14 cellular contexts compared by ENCODE assay signal in the genomic region with DNA sequence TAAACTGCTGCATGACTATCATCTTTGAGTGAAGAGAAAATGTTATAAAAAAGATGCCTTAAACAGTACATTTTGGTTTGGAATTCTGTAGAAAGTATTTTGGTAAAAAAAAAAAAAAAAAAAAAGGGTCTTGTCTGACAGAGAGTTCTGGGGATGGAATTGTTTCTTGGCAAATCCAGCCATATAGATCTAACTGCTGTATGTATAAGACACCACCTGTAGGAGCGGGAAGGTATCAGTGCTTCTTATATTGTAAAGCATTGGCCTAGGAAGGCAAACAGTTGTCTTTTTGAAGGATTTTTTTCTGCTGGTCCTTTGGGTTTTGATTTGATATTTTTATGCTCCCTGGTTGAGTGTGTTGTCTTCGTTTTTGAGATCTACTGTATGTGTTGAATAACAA. TPM values are rescaled to one million over a fixed set of nuclear protein-coding genes. Genes with fewer than 3 reads are reported as not detected.
DNase-seq lines count a peak whose midpoint lies in the region; ATAC-seq and TF ChIP-seq lines count a peak whose summit lies in the region.
"Had no signal": no experiment of that assay in that cellular context is flagged by ENCODE, and none has a peak within 500 bp of the region (broad histone marks: within the 10 kb centered on the region; RNA-seq: fewer than 3 reads in every experiment).

No MANE protein-coding gene starts in this region.

- H3K36me3 ChIP-seq in DOHH2 (ENCODE audit: control insufficient read depth, low read length) = peaks cover 22% of the 10 kb centered on the region
- H3K36me3 ChIP-seq in stomach = no peaks in the 10 kb centered on the region
- H3K36me3 ChIP-seq in tibial nerve = no peaks in the 10 kb centered on the region
- H3K36me3 ChIP-seq: SJCRH30 had no signal

- H3K9me3 ChIP-seq in DOHH2 (ENCODE audit: control insufficient read depth, insufficient read depth, low read length) (no peaks in the 10 kb centered on the region), stomach (no peaks in the 10 kb centered on the region), tibial nerve (no peaks in the 10 kb centered on the region)
- H3K9me3 ChIP-seq: SJCRH30 had no signal

- intact Hi-C loops in stomach (cut with DNase I; ENCODE audit: low total_unique reads) = no loop called here

- H3K4me3 ChIP-seq in DOHH2 (ENCODE audit: low read length) (peak overlapping the region; percentile 11; the same call in 1 of the 2 replicates), stomach (peak overlapping the region in 2 of 4 donors; percentile 71 to 74), tibial nerve (no peak overlapping the region)
- H3K4me3 ChIP-seq: lung, SJCRH30 had no signal

- H3K27ac ChIP-seq in C4-2B (no peak overlapping the region), DOHH2 (ENCODE audit: low read depth, low read length) (no peak overlapping the region), RWPE1 (no peak overlapping the region), foreskin keratinocyte (no peak overlapping the region), stomach (no peak overlapping the region), tibial nerve (no peak overlapping the region)
- H3K27ac ChIP-seq: SJCRH30 had no signal

- H4K20me1 ChIP-seq in DOHH2 (ENCODE audit: control insufficient read depth, insufficient read depth, low read depth, low read length) = peaks cover 31% of the 10 kb centered on the region

- H3K27me3 ChIP-seq in DOHH2 (ENCODE audit: control insufficient read depth, low read length) (no peaks in the 10 kb centered on the region), foreskin keratinocyte (no peaks in the 10 kb centered on the region), stomach (no peaks in the 10 kb centered on the region), tibial nerve (no peaks in the 10 kb centered on the region)
- H3K27me3 ChIP-seq: SJCRH30 had no signal

- peak; percentile 25 for TF ChIP-seq CTCF in C4-2B (conservative IDR thresholded peaks at IDR 0.05)
- peak; percentile 15 for TF ChIP-seq CTCF in DOHH2 (IDR thresholded peaks at IDR 0.05; ENCODE audit: low read depth, low read length, poor library complexity, severe bottlenecking)
- peak; percentile 14; the same call in 1 of the 2 replicates for TF ChIP-seq CTCF in RWPE1 (conservative IDR thresholded peaks at IDR 0.05; ENCODE audit: low read depth)
- TF ChIP-seq CTCF in foreskin keratinocyte (conservative IDR thresholded peaks at IDR 0.05) = peak; percentile 46
- TF ChIP-seq CTCF in GM10248 (IDR thresholded peaks at IDR 0.05; ENCODE audit: control extremely low read depth, extremely low read depth, low read depth, missing control alignments) = no peak
- TF ChIP-seq CTCF in stomach (IDR thresholded peaks at IDR 0.05) = no peak
- TF ChIP-seq CTCF in tibial nerve (IDR thresholded peaks at IDR 0.05) = no peak

- POLR2A ChIA-PET in RWPE1 (lab: Yijun Ruan, JAX; ENCODE audit: low non-redundant PET) = no interaction called here
- POLR2A ChIA-PET in GM10248 (lab: Yijun Ruan, JAX) = no interaction called here

- H3K4me2 ChIP-seq in DOHH2 (ENCODE audit: low read length) = peak overlapping the region; percentile 98

- H3K4me1 ChIP-seq in DOHH2 (ENCODE audit: control insufficient read depth, low read length) (peaks cover 42% of the 10 kb centered on the region), foreskin keratinocyte (peaks cover 15% of the 10 kb centered on the region), stomach (peaks cover 37 to 76% (median 64%) of the 10 kb centered on the region in 4 donors), tibial nerve (peaks cover 0 to 83% (median 48%) of the 10 kb centered on the region in 4 donors)

- no peak for TF ChIP-seq EP300 in stomach (IDR thresholded peaks at IDR 0.05)
- TF ChIP-seq EP300 in tibial nerve (IDR thresholded peaks at IDR 0.05) = no peak

- no peaks in the 10 kb centered on the region for H3K9me2 ChIP-seq in DOHH2 (replicated peaks; ENCODE audit: control insufficient read depth, low read length)

- peaks cover 9% of the 10 kb centered on the region for H3F3A ChIP-seq in DOHH2 (ENCODE audit: control insufficient read depth, insufficient read depth)

- CTCF ChIA-PET in RWPE1 (lab: Yijun Ruan, JAX) (interaction anchor here (0.6 to 1.6 kb wide), 4 partner anchors 29 to 336 kb away, joined by 3 to 5 read pairs (median 4); no protein-coding TSS in a partner anchor), GM10248 (lab: Yijun Ruan, JAX) (interaction anchor here (0.8 to 3.3 kb wide), 6 partner anchors 10 to 351 kb away, joined by 3 to 29 read pairs (median 4); no protein-coding TSS in a partner anchor)

- DNase-seq in RWPE1 (ENCODE audit: low spot score) = peak; percentile 42
- DNase-seq in foreskin keratinocyte = no peak
- DNase-seq in NK-92 (lab: John Stamatoyannopoulos, UW; ENCODE audit: unreplicated experiment) = no peak
- DNase-seq in GM10248 (ENCODE audit: extremely low spot score) = no peak
- no peak for DNase-seq in stomach
- DNase-seq in tibial nerve (ENCODE audit: low spot score in 2 of 2) = no peak
- DNase-seq: activated CD4-positive, alpha-beta T cell treated with anti-CD3 and anti-CD28 coated beads for 48 hours; effector CD4-positive, alpha-beta T cell; MM.1S; SJCRH30; stimulated activated CD4-positive, alpha-beta T cell treated with anti-CD3 and anti-CD28 coated beads, Interleukin-4, amount 100 ng/mL, for 24 hours had no signal

- WGBS in stomach, 5 donors = 31 to 54% (median 40%) methylated on average over 2 of the region's 2 CpGs
- 59 to 65% methylated on average over 2 of the region's 2 CpGs for WGBS in tibial nerve, 2 donors

- ATAC-seq in foreskin keratinocyte = no peak

- TF ChIP-seq POLR2A in stomach (IDR thresholded peaks at IDR 0.05) (no peak), tibial nerve (IDR thresholded peaks at IDR 0.05) (no peak)

- peaks cover 86% of the 10 kb centered on the region for H3K79me2 ChIP-seq in DOHH2 (ENCODE audit: control insufficient read depth, low read length)

RNA-seq across cellular contexts. Expression of a gene that starts 2.8 kb away (rescaled TPM):
- total RNA-seq in foreskin keratinocyte (8.7 and 9.2 TPM in 2 replicates), stomach (10 to 100 TPM; 12.5 to 30.8 (median 28.7) TPM), tibial nerve (10 to 100 TPM; 35.1 to 56.8 (median 42.5) TPM)
- polyA plus RNA-seq in foreskin keratinocyte (2.3 and 2.8 TPM in 2 replicates), stomach (1 to 10 TPM; 3.3 to 4.8 (median 4.6) TPM)

RNA-seq across cellular contexts. Expression of a gene that starts 9.0 kb away (rescaled TPM):
- total RNA-seq in foreskin keratinocyte (1.4 and 1.6 TPM in 2 replicates), stomach (10 to 100 TPM in 3 of 5 donors, 1 to 10 TPM in 2; 1.8 to 29.5 (median 14.3) TPM), tibial nerve (10 to 100 TPM; 16.5 to 28.6 (median 27.1) TPM)
- polyA plus RNA-seq in foreskin keratinocyte (0.83 and 0.95 TPM in 2 replicates), stomach (1 to 10 TPM; 4.6 to 6.6 (median 6.1) TPM)

RNA-seq across cellular contexts. Expression of a gene that starts 58.3 kb away (rescaled TPM):
- total RNA-seq in foreskin keratinocyte = 39.0 and 44.8 TPM in 2 replicates
- 36.0 and 40.6 TPM in 2 replicates for polyA plus RNA-seq in foreskin keratinocyte
- total RNA-seq in stomach = 1,000 to 10,000 TPM in 1 of 5 donors, 100 to 1,000 TPM in 3, 10 to 100 TPM in 1; 23.2 to 1,029 (median 220) TPM
- polyA plus RNA-seq in stomach = 1,000 to 10,000 TPM in 2 of 3 donors, 100 to 1,000 TPM in 1; 378 to 3,028 (median 2,014) TPM
- 10 to 100 TPM; 44.9 to 77.6 (median 63.5) TPM for total RNA-seq in tibial nerve

Comparison
In these comparisons a context has a peak if more than half of its experiments do, and no peak if none do; other contexts are left out.
1. CTCF ChIP-seq: peak in C4-2B (single experiment), DOHH2 (single experiment), RWPE1 (single experiment) and foreskin keratinocyte (single experiment); none in GM10248 (single experiment), stomach (0 of 7) and tibial nerve (0 of 5).